ENCODE assay signal across 8 cellular contexts in the genomic region with DNA sequence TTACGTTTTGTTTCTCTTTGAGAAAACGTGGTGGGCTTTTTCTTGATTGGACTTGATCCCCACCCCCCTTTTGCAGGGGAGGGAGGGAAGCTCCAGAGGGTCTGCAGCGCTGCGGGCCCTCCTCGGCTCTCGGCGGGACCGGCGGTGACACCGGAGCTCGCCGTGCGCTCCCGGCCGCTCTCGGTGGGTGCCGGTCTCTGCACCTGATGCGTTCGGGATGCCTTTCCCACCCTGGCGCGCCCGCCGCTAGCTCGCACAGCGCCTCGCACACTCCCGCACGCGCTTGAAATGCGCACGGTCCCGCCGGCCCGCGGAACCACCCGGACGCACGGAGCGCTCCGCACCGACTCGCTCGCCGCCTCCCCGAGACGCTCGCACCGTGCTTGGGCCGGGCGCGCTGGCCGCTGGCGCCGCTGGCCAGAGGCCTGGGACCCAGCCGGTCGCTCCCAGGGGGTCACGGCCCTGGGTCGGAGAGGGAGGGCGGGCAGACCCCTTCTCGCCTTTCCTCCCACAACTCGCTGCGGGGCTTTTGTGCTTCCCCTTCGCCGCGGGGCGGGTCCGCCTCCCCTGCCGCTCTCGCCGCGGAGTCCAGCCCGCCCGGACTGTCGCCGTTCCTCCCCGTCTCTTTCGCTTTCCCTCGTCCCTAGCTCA. TPM values are rescaled to one million over a fixed set of nuclear protein-coding genes. Genes with fewer than 3 reads are reported as not detected.
DNase-seq lines count a peak whose midpoint lies in the region; ATAC-seq and TF ChIP-seq lines count a peak whose summit lies in the region.

No MANE protein-coding gene starts in this region.

- TF ChIP-seq CTCF in fibroblast of the aortic adventitia (IDR thresholded peaks at IDR 0.05; ENCODE audit: insufficient read depth, low read length) = no peak
- no peak for TF ChIP-seq CTCF in nephron progenitor cell (IDR thresholded peaks at IDR 0.05)

- H3K9me3 Mint-ChIP-seq in T-helper 1 cell treated with Interleukin-12 subunit alpha and Interleukin-12 subunit beta and Interleukin-4 antibody, amounts not matched to agents 30 μg/mL and 1 μg/mL, for 36 hours = no peaks in the 10 kb centered on the region
- H3K9me3 Mint-ChIP-seq in nephron progenitor cell = no peaks in the 10 kb centered on the region

- peaks cover 8% of the 10 kb centered on the region for H3K4me1 Mint-ChIP-seq in T-helper 1 cell treated with Interleukin-12 subunit alpha and Interleukin-12 subunit beta and Interleukin-4 antibody, amounts not matched to agents 30 μg/mL and 1 μg/mL, for 36 hours (ENCODE audit: low read depth)
- peaks cover 68% of the 10 kb centered on the region for H3K4me1 Mint-ChIP-seq in nephron progenitor cell

- H3K27ac Mint-ChIP-seq in T-helper 1 cell treated with Interleukin-12 subunit alpha and Interleukin-12 subunit beta and Interleukin-4 antibody, amounts not matched to agents 30 μg/mL and 1 μg/mL, for 36 hours = no peak overlapping the region
- peak overlapping the region; percentile 98 for H3K27ac Mint-ChIP-seq in nephron progenitor cell

- H3K27me3 Mint-ChIP-seq in T-helper 1 cell treated with Interleukin-12 subunit alpha and Interleukin-12 subunit beta and Interleukin-4 antibody, amounts not matched to agents 30 μg/mL and 1 μg/mL, for 36 hours (ENCODE audit: low read depth) = peaks cover 70% of the 10 kb centered on the region
- H3K27me3 Mint-ChIP-seq in nephron progenitor cell (ENCODE audit: low read depth, poor library complexity) = peaks cover 12% of the 10 kb centered on the region

- no peak for ATAC-seq in HG02642 (IDR thresholded peaks at IDR 0.05; ENCODE audit: poor library complexity, unreplicated experiment)
- no peak for ATAC-seq in HG02884 (IDR thresholded peaks at IDR 0.05; ENCODE audit: unreplicated experiment)

- H3K4me3 ChIP-seq in fibroblast of the aortic adventitia (ENCODE audit: low read depth, low read length) = peak overlapping the region; percentile 65

- no peak for DNase-seq in T-helper 1 cell
- peak; percentile 27 for DNase-seq in activated CD8-positive, alpha-beta memory T cell treated with anti-CD3 and anti-CD28 coated beads, Interleukin-2, amount 50 U/mL, for 4 hours
- peak; percentile 27 for DNase-seq in fibroblast of the aortic adventitia (ENCODE audit: low read depth)
- DNase-seq in nephron progenitor cell = peak; percentile 72
- DNase-seq in cortex of kidney (lab: John Stamatoyannopoulos, UW) = no peak

- no peaks in the 10 kb centered on the region for H3K36me3 Mint-ChIP-seq in T-helper 1 cell treated with Interleukin-12 subunit alpha and Interleukin-12 subunit beta and Interleukin-4 antibody, amounts not matched to agents 30 μg/mL and 1 μg/mL, for 36 hours (ENCODE audit: low read depth)
- H3K36me3 Mint-ChIP-seq in nephron progenitor cell (ENCODE audit: low read depth) = peaks cover 7% of the 10 kb centered on the region

- H3K4me3 Mint-ChIP-seq in T-helper 1 cell treated with Interleukin-12 subunit alpha and Interleukin-12 subunit beta and Interleukin-4 antibody, amounts not matched to agents 30 μg/mL and 1 μg/mL, for 36 hours = peak overlapping the region; percentile 80
- peak overlapping the region; percentile 93 for H3K4me3 Mint-ChIP-seq in nephron progenitor cell

RNA-seq across cellular contexts. Expression of gene ZBTB16, which starts 1.0 kb away (rescaled TPM):
- 0.27 and 0.41 TPM in 2 replicates for total RNA-seq in fibroblast of the aortic adventitia (ENCODE audit: low replicate concordance)

Comparison
In these comparisons a context has a peak if more than half of its experiments do, and no peak if none do; other contexts are left out.
1. DNase-seq: peak in activated CD8-positive, alpha-beta memory T cell treated with anti-CD3 and anti-CD28 coated beads, Interleukin-2, amount 50 U/mL, for 4 hours (single experiment), fibroblast of the aortic adventitia (single experiment) and nephron progenitor cell (single experiment); none in T-helper 1 cell (0 of 5) and cortex of kidney (single experiment).